In the genomic region with DNA sequence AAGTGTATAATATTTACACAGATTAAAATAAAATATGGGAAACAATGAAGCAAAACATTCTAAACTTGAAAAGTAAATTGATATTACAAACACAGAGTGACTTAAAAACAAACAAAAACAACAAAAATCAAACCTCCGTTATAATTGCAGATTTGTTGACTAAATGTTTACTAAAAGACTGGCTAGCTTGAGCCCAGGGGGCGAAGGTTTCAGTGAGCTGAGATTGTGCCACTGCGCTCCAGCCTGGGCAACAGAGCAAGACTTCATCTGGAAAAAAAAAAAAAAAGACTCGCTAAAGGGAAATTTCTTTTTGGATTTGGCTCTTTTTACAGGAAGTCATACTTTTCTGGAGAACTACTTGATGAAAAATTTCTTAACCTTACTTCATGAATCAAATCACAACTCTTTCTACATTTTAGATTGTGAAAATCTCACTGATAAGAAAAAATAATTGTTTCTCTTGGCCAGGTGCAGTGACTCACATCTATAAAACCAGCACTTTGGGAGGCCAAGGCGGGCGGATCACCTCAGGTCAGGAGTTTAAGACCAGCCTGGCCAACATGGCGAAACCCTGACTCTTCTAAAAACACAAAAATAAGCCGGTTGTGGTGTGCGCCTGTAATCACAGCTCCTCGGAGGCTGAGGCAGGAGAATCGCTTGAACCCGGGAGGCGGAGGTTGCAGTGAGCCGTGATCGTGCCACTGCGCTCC, we compare ENCODE assay signal across 13 cellular contexts. TPM values are rescaled to one million over a fixed set of nuclear protein-coding genes. Genes with fewer than 3 reads are reported as not detected.
DNase-seq lines count a peak whose midpoint lies in the region; ATAC-seq and TF ChIP-seq lines count a peak whose summit lies in the region.
"Had no signal": no experiment of that assay in that cellular context is flagged by ENCODE, and none has a peak within 500 bp of the region (broad histone marks: within the 10 kb centered on the region; RNA-seq: fewer than 3 reads in every experiment).

No MANE protein-coding gene starts in this region.

- H3K79me2 ChIP-seq in osteoblast (ENCODE audit: insufficient read depth, low read length) = peaks cover 44% of the 10 kb centered on the region

- CTCF ChIA-PET in RWPE1 (lab: Yijun Ruan, JAX) = no interaction called here

- ATAC-seq in heart right ventricle = no peak
- ATAC-seq: naive thymus-derived CD8-positive, alpha-beta T cell had no signal

- no peaks in the 10 kb centered on the region for H4K20me1 ChIP-seq in osteoblast (ENCODE audit: insufficient read depth, low read length)

- peaks cover 0 to 8% (median 0%) of the 10 kb centered on the region in 9 donors for H3K36me3 ChIP-seq in heart right ventricle
- peaks cover 11% of the 10 kb centered on the region for H3K36me3 ChIP-seq in osteoblast (ENCODE audit: insufficient read depth, low read length)

- H3K4me1 ChIP-seq in heart right ventricle (peaks cover 0 to 90% (median 31%) of the 10 kb centered on the region in 9 donors), osteoblast (ENCODE audit: insufficient read depth, low read length) (peaks cover 79% of the 10 kb centered on the region)

- WGBS in heart right ventricle, 2 donors = 84 to 87% methylated on average over 16 of the region's 16 CpGs

- DNase-seq in A172 (ENCODE audit: low spot score) (peak; percentile 89), NCI-H226 (peak; percentile 68), heart right ventricle (no peak), osteoblast (ENCODE audit: insufficient read length, low spot score, missing footprints) (no peak), SK-N-DZ (ENCODE audit: low spot score) (no peak), NCI-H1105 (lab: John Stamatoyannopoulos, UW) (no peak), RWPE1 (ENCODE audit: low spot score) (no peak), NCI-H748 (lab: John Stamatoyannopoulos, UW; ENCODE audit: unreplicated experiment) (no peak)
- DNase-seq: activated CD8-positive, alpha-beta memory T cell treated with anti-CD3 and anti-CD28 coated beads for 24 hours; activated naive CD4-positive, alpha-beta T cell treated with Interleukin-2 at 50 U/mL for 16 hours; naive thymus-derived CD8-positive, alpha-beta T cell; NCI-H446 treated with DMSO at 0.1 percent for 48 hours had no signal

- POLR2A ChIA-PET in RWPE1 (lab: Yijun Ruan, JAX; ENCODE audit: low non-redundant PET) = no interaction called here

- H3K4me3 ChIP-seq in heart right ventricle (no peak overlapping the region), osteoblast (ENCODE audit: insufficient read depth, low read length) (no peak overlapping the region)
- H3K4me3 ChIP-seq: skin epidermis had no signal

- H2AFZ ChIP-seq in osteoblast (ENCODE audit: low read length) = no peak overlapping the region

- H3K27ac ChIP-seq in heart right ventricle (peak overlapping the region in 8 of 10 donors; percentile 11 to 77 (median 56)), osteoblast (ENCODE audit: low read depth, low read length) (peak overlapping the region; percentile 97), RWPE1 (no peak overlapping the region)

- TF ChIP-seq CTCF in heart right ventricle (IDR thresholded peaks at IDR 0.05) (no peak), osteoblast (IDR thresholded peaks at IDR 0.05; ENCODE audit: extremely low read depth, low read depth, low read length) (no peak), RWPE1 (conservative IDR thresholded peaks at IDR 0.05; ENCODE audit: low read depth) (no peak)

- no peaks in the 10 kb centered on the region for H3K27me3 ChIP-seq in heart right ventricle
- no peaks in the 10 kb centered on the region for H3K27me3 ChIP-seq in osteoblast (ENCODE audit: insufficient read depth, low read length)

- H3K9me3 ChIP-seq in heart right ventricle = no peaks in the 10 kb centered on the region
- H3K9me3 ChIP-seq in osteoblast (ENCODE audit: low read depth, low read length) = no peaks in the 10 kb centered on the region

- no peak overlapping the region for H3K4me2 ChIP-seq in osteoblast (ENCODE audit: insufficient read depth, low read length)

- intact Hi-C loops in heart right ventricle (cut with DNase I) = no loop called here

RNA-seq across cellular contexts. Expression of gene TFPI, which starts 9.7 kb away (rescaled TPM):
- total RNA-seq in A172 (2014; rRNA removed; shearing (Covaris generic)) = 166 and 226 TPM in 2 replicates
- total RNA-seq in heart right ventricle (10 to 100 TPM; 12.6 to 51.0 (median 19.3) TPM), osteoblast (123 and 154 TPM in 2 replicates)
- polyA plus RNA-seq in heart right ventricle = 10 to 100 TPM; 27.1 to 32.0 TPM
- polyA plus RNA-seq in SK-N-DZ (2014; cell fraction: cytosol; rRNA removed) = 0.21 TPM in 1 of 2 replicates, not detected in the other
- not detected in 2 replicates for polyA plus RNA-seq in SK-N-DZ (2014; cell fraction: nucleus; rRNA removed)
- total RNA-seq: naive thymus-derived CD8-positive, alpha-beta T cell had no signal
- polyA plus RNA-seq: naive thymus-derived CD8-positive, alpha-beta T cell had no signal

Comparison
In these comparisons a context has a peak if more than half of its experiments do, and no peak if none do; other contexts are left out.
1. DNase-seq: peak in A172 (single experiment) and NCI-H226 (single experiment); none in heart right ventricle (0 of 2), osteoblast (single experiment), SK-N-DZ (single experiment), NCI-H1105 (single experiment), RWPE1 (single experiment) and NCI-H748 (single experiment).